Comparison of ENCODE assay signal across 8 cellular contexts in the genomic region with DNA sequence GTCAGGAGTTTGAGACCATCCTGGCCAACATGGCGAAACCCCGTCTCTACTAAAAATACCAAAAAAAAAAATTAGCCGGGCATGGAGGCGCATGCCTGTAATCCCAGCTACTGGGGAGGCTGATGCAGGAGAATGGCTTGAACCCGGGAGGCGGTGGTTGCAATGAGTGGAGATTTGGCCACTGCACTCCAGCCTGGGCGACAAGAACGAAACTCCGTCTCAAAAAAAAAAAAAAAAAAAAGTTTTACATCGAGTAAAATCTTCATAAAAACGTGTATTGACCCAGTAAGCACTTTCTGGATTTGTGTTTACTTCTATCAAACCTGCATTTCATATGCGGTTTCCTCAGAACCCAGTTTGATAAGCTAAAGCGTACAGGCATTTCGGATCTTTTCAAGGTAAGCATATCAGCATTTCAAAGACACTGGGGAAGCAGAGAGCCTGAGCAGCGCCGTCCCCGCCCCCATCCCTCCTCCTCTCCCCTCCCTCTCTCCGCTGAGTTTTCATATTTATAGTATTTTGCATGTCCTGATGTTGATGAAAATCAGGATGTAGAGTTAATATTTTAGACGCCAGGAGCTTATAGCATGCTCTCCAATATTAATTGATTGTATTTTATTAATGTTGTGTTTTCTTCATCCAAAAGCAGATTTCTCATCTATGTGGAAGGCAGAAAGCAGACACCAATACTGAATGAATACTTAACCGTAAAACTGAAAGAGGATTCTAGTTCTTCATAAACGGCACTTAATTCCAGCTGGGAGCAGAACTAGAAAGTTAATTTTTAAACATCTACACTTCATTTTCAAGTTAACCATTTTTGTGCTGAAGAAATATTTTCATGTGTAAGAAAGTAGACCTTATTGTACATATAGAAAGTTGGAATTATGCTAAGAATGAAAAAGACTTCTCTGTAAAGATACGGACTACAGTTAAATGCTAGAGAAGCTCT. TPM values are rescaled to one million over a fixed set of nuclear protein-coding genes. Genes with fewer than 3 reads are reported as not detected.
DNase-seq lines count a peak whose midpoint lies in the region; ATAC-seq, FAIRE-seq and TF ChIP-seq lines count a peak whose summit lies in the region.

No MANE protein-coding gene starts in this region.

- no peak overlapping the region for H2AFZ ChIP-seq in neural progenitor cell (replicated peaks)

- no peaks in the 10 kb centered on the region for H4K20me1 ChIP-seq in BLaER1
- no peaks in the 10 kb centered on the region for H4K20me1 ChIP-seq in neural progenitor cell (ENCODE audit: low read depth)

- H3K4me3 Mint-ChIP-seq in neural progenitor cell, result peak overlapping the region; percentile 73

- DNase-seq in NAMALWA (ENCODE audit: low spot score), result peak; percentile 47
- DNase-seq in neural progenitor cell (ENCODE audit: low spot score), result peak; percentile 39
- DNase-seq in activated CD4-positive, CD25-positive, alpha-beta regulatory T cell treated with anti-CD3 and anti-CD28 coated beads, Interleukin-2, amount 50 U/mL, for 72 hours, result no peak
- no peak for DNase-seq in NCI-H2081 (lab: John Stamatoyannopoulos, UW)
- no peak for DNase-seq in GM13976 (ENCODE audit: low spot score)

- H3K4me1 Mint-ChIP-seq in neural progenitor cell, result peaks cover 20% of the 10 kb centered on the region

- H3K27me3 ChIP-seq in BLaER1 (no peaks in the 10 kb centered on the region), neural progenitor cell (peaks cover 42% of the 10 kb centered on the region)

- peak; percentile 5 for FAIRE-seq in colon (lab: Jason Lieb, UNC)

- H3K4me1 ChIP-seq in BLaER1 (peaks cover 41% of the 10 kb centered on the region), neural progenitor cell (peaks cover 13% of the 10 kb centered on the region)

- no peaks in the 10 kb centered on the region for H3K9me3 Mint-ChIP-seq in neural progenitor cell

- no peak overlapping the region for H3K4me3 ChIP-seq in BLaER1
- peak overlapping the region; percentile 36 for H3K4me3 ChIP-seq in neural progenitor cell

- no peak overlapping the region for H3K27ac Mint-ChIP-seq in neural progenitor cell

- H3K9ac ChIP-seq in BLaER1, result no peak overlapping the region
- no peak overlapping the region for H3K9ac ChIP-seq in neural progenitor cell

- H3K36me3 Mint-ChIP-seq in neural progenitor cell, result no peaks in the 10 kb centered on the region

- in situ Hi-C loops in GM13976 (cut with MboI; ENCODE audit: low sequenced_read_pairs, unreplicated experiment), result no loop called here

- H3K9me3 ChIP-seq in BLaER1 (no peaks in the 10 kb centered on the region), neural progenitor cell (ENCODE audit: low read depth) (no peaks in the 10 kb centered on the region)

- H3K36me3 ChIP-seq in BLaER1 (no peaks in the 10 kb centered on the region), neural progenitor cell (no peaks in the 10 kb centered on the region)

- H3K4me2 ChIP-seq in BLaER1 (peak overlapping the region; percentile 57), neural progenitor cell (peak overlapping the region; percentile 58)

- peaks cover 3% of the 10 kb centered on the region for H3K27me3 Mint-ChIP-seq in neural progenitor cell (ENCODE audit: insufficient read depth, low read depth)

- no peaks in the 10 kb centered on the region for H3F3A ChIP-seq in neural progenitor cell (ENCODE audit: low read depth)

- H3K27ac ChIP-seq in BLaER1 (no peak overlapping the region), neural progenitor cell (no peak overlapping the region)

- no peak for ATAC-seq in GM19452 (IDR thresholded peaks at IDR 0.05; ENCODE audit: unreplicated experiment)

- TF ChIP-seq CTCF in neural progenitor cell (IDR thresholded peaks at IDR 0.05) (no peak), GM13976 (IDR thresholded peaks at IDR 0.05; ENCODE audit: borderline replicate concordance, control extremely low read depth, extremely low read depth, insufficient read depth, missing control alignments) (no peak)

- H3K79me2 ChIP-seq in neural progenitor cell (ENCODE audit: low read depth), result no peaks in the 10 kb centered on the region

RNA-seq across cellular contexts. Expression of a gene that starts 9.2 kb away (rescaled TPM):
- total RNA-seq in neural progenitor cell (ENCODE audit: low replicate concordance), result 19.3 and 25.6 TPM in 2 replicates

RNA-seq across cellular contexts. Expression of a gene that starts 51.7 kb away (rescaled TPM):
- total RNA-seq in neural progenitor cell (ENCODE audit: low replicate concordance), result 0.79 and 0.81 TPM in 2 replicates

Comparison
In these comparisons a context has a peak if more than half of its experiments do, and no peak if none do; other contexts are left out.
1. DNase-seq: peak in NAMALWA (single experiment) and neural progenitor cell (single experiment); none in activated CD4-positive, CD25-positive, alpha-beta regulatory T cell treated with anti-CD3 and anti-CD28 coated beads, Interleukin-2, amount 50 U/mL, for 72 hours (single experiment), NCI-H2081 (0 of 2) and GM13976 (single experiment).